Comparison of ENCODE assay signal across 8 cellular contexts in the genomic region with DNA sequence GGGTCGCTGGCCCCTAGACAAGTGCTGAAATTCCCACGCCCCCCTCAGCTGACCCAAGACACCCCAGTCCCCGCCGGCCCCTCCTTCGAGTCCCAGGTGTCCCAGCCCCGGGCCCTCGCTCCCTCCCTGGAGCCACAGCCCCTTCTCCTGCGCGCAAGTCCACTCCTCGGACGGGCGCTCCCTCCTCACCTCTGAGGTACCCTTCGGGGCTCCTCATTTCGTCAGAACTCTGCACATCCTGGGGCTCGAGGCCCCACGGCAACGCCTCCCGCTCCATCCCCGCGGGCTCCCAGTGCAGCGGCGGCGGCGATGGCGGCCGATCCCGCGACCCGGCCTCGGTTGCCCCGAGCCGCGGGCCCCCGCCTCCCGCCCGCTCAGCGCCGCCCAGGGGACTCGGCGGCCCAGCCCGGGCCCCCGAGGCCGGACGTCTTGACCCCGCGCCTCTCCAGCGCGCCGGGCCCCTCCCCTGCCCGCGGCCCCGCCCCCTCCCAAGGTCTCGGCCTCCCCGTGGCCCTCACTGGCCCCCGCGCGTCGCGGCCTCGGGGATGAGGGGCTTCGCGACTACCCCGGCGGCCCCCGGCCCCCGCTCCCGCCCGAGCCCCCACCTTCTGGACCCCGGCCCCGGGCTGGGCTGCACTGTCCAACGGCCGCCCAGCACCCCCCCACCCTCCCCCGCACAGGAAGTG. TPM values are rescaled to one million over a fixed set of nuclear protein-coding genes. Genes with fewer than 3 reads are reported as not detected.
DNase-seq lines count a peak whose midpoint lies in the region; ATAC-seq, FAIRE-seq and TF ChIP-seq lines count a peak whose summit lies in the region.

A gene (minus strand): TSS at position 430 of the 686 bp plus-strand sequence. CDS start 153 bp downstream, at position 277.

- peak within 1 kb of the TSS; percentile 90 to 94 (median 92) for H3K27ac Mint-ChIP-seq in CD4-positive, CD25-positive, alpha-beta regulatory T cell
- H3K27ac Mint-ChIP-seq in activated B cell treated with CpG ODN at 0.5 μM for 24 hours = peak within 1 kb of the TSS; percentile 99
- peak within 1 kb of the TSS; percentile 88 for H3K27ac Mint-ChIP-seq in effector memory CD8-positive, alpha-beta T cell

- peak within 1 kb of the TSS; percentile 13 for H3K4me3 ChIP-seq in CD4-positive, CD25-positive, alpha-beta regulatory T cell (ENCODE audit: low read depth, low read length)
- peak within 1 kb of the TSS; percentile 74 to 84 for H3K4me3 ChIP-seq in mesenchymal stem cell (ENCODE audit: insufficient read depth in 1 of 2, low read depth in 1 of 2, low read length in 2 of 2)

- H2AK5ac ChIP-seq in mesenchymal stem cell (ENCODE audit: low read length, severe bottlenecking) = no peak within 1 kb of the TSS

- H2BK15ac ChIP-seq in mesenchymal stem cell (ENCODE audit: low read depth, poor library complexity, severe bottlenecking) = peak within 1 kb of the TSS; percentile 84

- H3K9me3 Mint-ChIP-seq in CD4-positive, CD25-positive, alpha-beta regulatory T cell = peaks cover 0 to 2% (median 0%) of the 10 kb centered on the region in 7 donors
- no peaks in the 10 kb centered on the region for H3K9me3 Mint-ChIP-seq in activated B cell treated with CpG ODN at 0.5 μM for 24 hours
- no peaks in the 10 kb centered on the region for H3K9me3 Mint-ChIP-seq in effector memory CD8-positive, alpha-beta T cell

- H3K4ac ChIP-seq in mesenchymal stem cell (ENCODE audit: low read depth in 1 of 2, low read length in 2 of 2) = peak within 1 kb of the TSS; percentile 55 to 94

- peak within 1 kb of the TSS; percentile 86 for H4K91ac ChIP-seq in mesenchymal stem cell (ENCODE audit: low read length)

- H3K27ac ChIP-seq in CD4-positive, CD25-positive, alpha-beta regulatory T cell (ENCODE audit: insufficient read depth, low read length, poor library complexity, severe bottlenecking) = peak within 1 kb of the TSS; percentile 71
- H3K27ac ChIP-seq in mesenchymal stem cell (ENCODE audit: low read length, poor library complexity, severe bottlenecking) = peak within 1 kb of the TSS; percentile 87
- H3K27ac ChIP-seq in temporal lobe (ENCODE audit: low read depth, low read length) = peak within 1 kb of the TSS; percentile 91

- H3K27me3 Mint-ChIP-seq in CD4-positive, CD25-positive, alpha-beta regulatory T cell = no peaks in the 10 kb centered on the region
- no peaks in the 10 kb centered on the region for H3K27me3 Mint-ChIP-seq in activated B cell treated with CpG ODN at 0.5 μM for 24 hours
- H3K27me3 Mint-ChIP-seq in effector memory CD8-positive, alpha-beta T cell = no peaks in the 10 kb centered on the region

- no peaks in the 10 kb centered on the region for H3K9me3 ChIP-seq in CD4-positive, CD25-positive, alpha-beta regulatory T cell (ENCODE audit: control insufficient read depth in 2 of 2, low read length in 2 of 2)
- H3K9me3 ChIP-seq in mesenchymal stem cell (ENCODE audit: control insufficient read depth, low read length) = no peaks in the 10 kb centered on the region

- peak within 1 kb of the TSS; percentile 94 for H3K9ac ChIP-seq in mesenchymal stem cell (ENCODE audit: low read length)

- H4K8ac ChIP-seq in mesenchymal stem cell (ENCODE audit: low read length) = peak within 1 kb of the TSS; percentile 74

- peak within 1 kb of the TSS; percentile 87 for H2AFZ ChIP-seq in mesenchymal stem cell (ENCODE audit: low read depth, low read length)

- peak; percentile 7 to 12 for ATAC-seq in CD4-positive, CD25-positive, alpha-beta regulatory T cell (ENCODE audit: low read depth in 2 of 2)
- ATAC-seq in HG03565 (IDR thresholded peaks at IDR 0.05; ENCODE audit: unreplicated experiment) (peak; percentile 13), activated B cell treated with CpG ODN at 0.5 μM for 24 hours (ENCODE audit: low read depth) (peak; percentile 16)
- ATAC-seq in effector memory CD8-positive, alpha-beta T cell (replicated peaks) = peak; percentile 15

- no peaks in the 10 kb centered on the region for H3K27me3 ChIP-seq in CD4-positive, CD25-positive, alpha-beta regulatory T cell (ENCODE audit: control insufficient read depth, insufficient read depth, low read length)
- no peaks in the 10 kb centered on the region for H3K27me3 ChIP-seq in mesenchymal stem cell (ENCODE audit: control insufficient read depth in 1 of 2, insufficient read depth in 1 of 2, low read length in 2 of 2)

- FAIRE-seq in GM19239 (lab: Jason Lieb, UNC) = no peak

- H2BK5ac ChIP-seq in mesenchymal stem cell (ENCODE audit: low read depth, low read length, poor library complexity, severe bottlenecking) = peak within 1 kb of the TSS; percentile 54

- POLR2A ChIA-PET in activated B cell treated with CpG ODN at 0.5 μM for 24 hours (lab: Charles Lee) = interaction anchor here (0.5 to 5.6 kb wide), 25 partner anchors 9 to 342 kb away, joined by 3 to 42 read pairs (median 7); a partner anchor contains a TSS

- peaks cover 15% of the 10 kb centered on the region for H3K4me1 ChIP-seq in CD4-positive, CD25-positive, alpha-beta regulatory T cell (ENCODE audit: control insufficient read depth, insufficient read depth, low read length, poor library complexity, severe bottlenecking)
- H3K4me1 ChIP-seq in mesenchymal stem cell (ENCODE audit: control insufficient read depth, insufficient read depth, low read depth, low read length) = peaks cover 26% of the 10 kb centered on the region

- intact Hi-C loops in activated B cell treated with CpG ODN at 0.5 μM for 24 hours (cut with micrococcal nuclease) = loop anchor here (2.0 to 5.0 kb wide), 8 partner anchors 33 to 549 kb away; a partner anchor contains a TSS

- CTCF ChIA-PET in activated B cell treated with CpG ODN at 0.5 μM for 24 hours (lab: Charles Lee) = interaction anchor here (0.7 to 1.2 kb wide), 3 partner anchors 72 to 112 kb away, joined by 4 to 5 read pairs (median 4); no protein-coding TSS in a partner anchor

- peak within 1 kb of the TSS; percentile 29 for H2BK120ac ChIP-seq in mesenchymal stem cell (ENCODE audit: low read depth, low read length)

- H3K4me1 Mint-ChIP-seq in CD4-positive, CD25-positive, alpha-beta regulatory T cell = peaks cover 8 to 36% (median 13%) of the 10 kb centered on the region in 4 donors
- peaks cover 21% of the 10 kb centered on the region for H3K4me1 Mint-ChIP-seq in activated B cell treated with CpG ODN at 0.5 μM for 24 hours
- H3K4me1 Mint-ChIP-seq in effector memory CD8-positive, alpha-beta T cell (ENCODE audit: low read depth in 2 of 2) = peaks cover 15 to 25% of the 10 kb centered on the region in 2 donors

- H3K79me1 ChIP-seq in mesenchymal stem cell (replicated peaks; ENCODE audit: low read length, poor library complexity, severe bottlenecking) = peaks cover 12% of the 10 kb centered on the region

- peaks cover 7% of the 10 kb centered on the region for H3K36me3 ChIP-seq in CD4-positive, CD25-positive, alpha-beta regulatory T cell (ENCODE audit: control insufficient read depth, insufficient read depth, low read length)
- H3K36me3 ChIP-seq in mesenchymal stem cell (ENCODE audit: control insufficient read depth in 1 of 2, insufficient read depth in 2 of 2, low read depth in 1 of 2, low read length in 2 of 2) = peaks cover 14 to 18% of the 10 kb centered on the region in 2 experiments

- H3K36me3 Mint-ChIP-seq in CD4-positive, CD25-positive, alpha-beta regulatory T cell = peaks cover 14% of the 10 kb centered on the region
- peaks cover 31% of the 10 kb centered on the region for H3K36me3 Mint-ChIP-seq in activated B cell treated with CpG ODN at 0.5 μM for 24 hours (ENCODE audit: low read depth)
- peaks cover 34% of the 10 kb centered on the region for H3K36me3 Mint-ChIP-seq in effector memory CD8-positive, alpha-beta T cell (ENCODE audit: insufficient read depth)

- H3K4me3 Mint-ChIP-seq in CD4-positive, CD25-positive, alpha-beta regulatory T cell = peak within 1 kb of the TSS; percentile 89 to 95 (median 91)
- peak within 1 kb of the TSS; percentile 90 for H3K4me3 Mint-ChIP-seq in activated B cell treated with CpG ODN at 0.5 μM for 24 hours
- H3K4me3 Mint-ChIP-seq in effector memory CD8-positive, alpha-beta T cell = peak within 1 kb of the TSS; percentile 88

- DNase-seq in CD4-positive, CD25-positive, alpha-beta regulatory T cell = peak in 1 of 3 donors; percentile 36
- DNase-seq in GM19239 (ENCODE audit: insufficient read length, low spot score) (peak; percentile 67), activated B cell treated with CpG ODN at 0.5 μM for 24 hours (peak; percentile 67), mesenchymal stem cell (peak; percentile 49), DMS153 (lab: John Stamatoyannopoulos, UW) (no peak)
- no peak for DNase-seq in effector memory CD8-positive, alpha-beta T cell

- peak within 1 kb of the TSS in 1 of 2 experiments; percentile 26 for H3K14ac ChIP-seq in mesenchymal stem cell (ENCODE audit: low read length in 2 of 2)

- H3K18ac ChIP-seq in mesenchymal stem cell (ENCODE audit: low read depth in 1 of 2, low read length in 2 of 2) = peak within 1 kb of the TSS; percentile 70 to 98

- peak within 1 kb of the TSS; percentile 76 for H3K4me2 ChIP-seq in mesenchymal stem cell (ENCODE audit: low read length, poor library complexity, severe bottlenecking)

- H2BK12ac ChIP-seq in mesenchymal stem cell (ENCODE audit: low read length in 2 of 2) = peak within 1 kb of the TSS in 1 of 2 experiments; percentile 87

- WGBS in mesenchymal stem cell = 2% methylated on average over 36 of the region's 73 CpGs

- no peak within 1 kb of the TSS for H3K23ac ChIP-seq in mesenchymal stem cell (ENCODE audit: low read length in 2 of 2)

- no peak for TF ChIP-seq CTCF in activated B cell treated with CpG ODN at 0.5 μM for 24 hours (IDR thresholded peaks at IDR 0.05)

RNA-seq across cellular contexts. Expression of the gene that starts here (rescaled TPM):
- total RNA-seq in CD4-positive, CD25-positive, alpha-beta regulatory T cell = 4.0 TPM
- polyA plus RNA-seq in CD4-positive, CD25-positive, alpha-beta regulatory T cell = 1 to 10 TPM in 1 of 4 donors, under 1 TPM in 3; 0.40 to 1.2 (median 0.66) TPM
- total RNA-seq in activated B cell treated with CpG ODN at 0.5 μM for 24 hours (29.2 and 30.7 TPM in 2 replicates), temporal lobe (16.5 TPM)
- polyA plus RNA-seq in mesenchymal stem cell (2013, experiment 1 of 2) = 21.3 TPM
- polyA plus RNA-seq in mesenchymal stem cell (2013, experiment 2 of 2) = 20.6 TPM

Comparison
In these comparisons a context has a peak if more than half of its experiments do, and no peak if none do; other contexts are left out.
1. DNase-seq: peak in GM19239 (single experiment), activated B cell treated with CpG ODN at 0.5 μM for 24 hours (single experiment) and mesenchymal stem cell (single experiment); none in effector memory CD8-positive, alpha-beta T cell (0 of 3) and DMS153 (single experiment).
2. Peak in every context shown above with its lines, with median percentiles within 50 percentile points of each other: ATAC-seq, H3K27ac ChIP-seq, H3K27ac Mint-ChIP-seq and H3K4me3 Mint-ChIP-seq.